25 cellular contexts compared by ENCODE assay signal in the genomic region with DNA sequence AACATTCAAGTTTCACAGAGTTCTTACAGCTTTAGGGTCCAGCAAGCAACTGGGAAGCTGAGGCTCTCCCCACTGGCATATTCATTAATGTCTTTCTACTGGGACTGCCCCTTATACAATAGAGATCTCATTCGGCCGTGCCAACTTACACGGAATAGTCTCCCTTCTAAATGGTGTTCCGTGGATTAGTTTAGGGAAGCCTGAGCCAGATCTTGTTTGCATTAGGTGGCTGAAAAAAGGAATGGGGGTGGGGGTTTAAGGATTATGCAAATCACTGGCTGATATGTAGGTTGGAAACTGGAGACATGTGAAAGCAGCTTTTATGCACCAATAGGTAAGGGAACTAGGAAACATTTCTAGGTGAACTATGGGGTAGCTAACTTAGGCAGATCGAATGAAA.
A peak's percentile ranks its signal among the peaks of the same experiment; 100 is the strongest.
DNase-seq lines count a peak whose midpoint lies in the region; ATAC-seq, FAIRE-seq and TF ChIP-seq lines count a peak whose summit lies in the region.
"Had no signal": no experiment of that assay in that cellular context is flagged by ENCODE, and none has a peak within 500 bp of the region (broad histone marks: within the 10 kb centered on the region; RNA-seq: fewer than 3 reads in every experiment).

No MANE protein-coding gene starts in this region.

- H3K56ac ChIP-seq in H9 (ENCODE audit: insufficient read length, low read depth, low read length) = no peak overlapping the region

- no peak overlapping the region for H3T11ph ChIP-seq in H9 (ENCODE audit: low read length)

- H3K9ac ChIP-seq in H9 (ENCODE audit: extremely low read depth, insufficient read length, low read length) = no peak overlapping the region
- H3K9ac ChIP-seq: BLaER1 had no signal

- H3K18ac ChIP-seq in H9 (ENCODE audit: insufficient read length, low read depth, low read length) = no peak overlapping the region

- H3K79me2 ChIP-seq in H9 (ENCODE audit: insufficient read depth, low read length) = no peaks in the 10 kb centered on the region

- H3K79me1 ChIP-seq in H9 (ENCODE audit: insufficient read depth, low read depth, low read length, poor library complexity, severe bottlenecking) = no peaks in the 10 kb centered on the region

- no peaks in the 10 kb centered on the region for H3K23me2 ChIP-seq in H9 (ENCODE audit: insufficient read length, low read depth, low read length, poor library complexity, severe bottlenecking)

- H3K14ac ChIP-seq in H9 (ENCODE audit: insufficient read depth, low read length) = no peak overlapping the region

- FAIRE-seq in GM12891 (lab: Jason Lieb, UNC) = no peak
- FAIRE-seq: small intestine had no signal

- H3K27me3 ChIP-seq in H9 (ENCODE audit: insufficient read depth, low read length) (no peaks in the 10 kb centered on the region), SJCRH30 (no peaks in the 10 kb centered on the region), left lung (no peaks in the 10 kb centered on the region)
- H3K27me3 ChIP-seq: BLaER1, foreskin keratinocyte, thyroid gland had no signal

- H3K4me3 ChIP-seq in SJCRH30 (no peak overlapping the region), epithelial cell of esophagus (ENCODE audit: low read length) (no peak overlapping the region), left lung (no peak overlapping the region)
- H3K4me3 ChIP-seq: BLaER1, thyroid gland had no signal

- no peaks in the 10 kb centered on the region for H4K20me1 ChIP-seq in H9 (ENCODE audit: control insufficient read depth, insufficient read depth, insufficient read length)
- H4K20me1 ChIP-seq: BLaER1 had no signal

- H3K9me3 ChIP-seq in H9 (ENCODE audit: control insufficient read depth, low read depth, low read length) (no peaks in the 10 kb centered on the region), SJCRH30 (replicated peaks) (no peaks in the 10 kb centered on the region), left lung (no peaks in the 10 kb centered on the region)
- H3K9me3 ChIP-seq: BLaER1, thyroid gland had no signal

- no peaks in the 10 kb centered on the region for H3K36me3 ChIP-seq in SJCRH30
- H3K36me3 ChIP-seq in left lung = no peaks in the 10 kb centered on the region
- H3K36me3 ChIP-seq: BLaER1, thyroid gland had no signal

- peak overlapping the region in 2 of 3 experiments; percentile 2 to 94; a peak in 3 of 7 replicates for H3K27ac Mint-ChIP-seq in H9
- H3K27ac Mint-ChIP-seq: activated CD8-positive, alpha-beta T cell treated with anti-CD3 and anti-CD28 coated beads for 36 hours had no signal

- WGBS in H9 (ENCODE audit: extremely low coverage, insufficient read length, low lambda C conversion rate) = no CpG with 5 or more reads among the region's 5 CpGs

- no peak overlapping the region for H3K4me2 ChIP-seq in H9 (ENCODE audit: insufficient read depth, insufficient read length, low read length)
- H3K4me2 ChIP-seq: BLaER1 had no signal

- no peak overlapping the region for H2BK12ac ChIP-seq in H9 (ENCODE audit: insufficient read length, low read depth, low read length)

- no peak overlapping the region for H4K8ac ChIP-seq in H9 (replicated peaks; ENCODE audit: insufficient read length, low read depth, low read length)

- no peak overlapping the region for H2AK5ac ChIP-seq in H9 (ENCODE audit: insufficient read length, low read length)

- H3K4ac ChIP-seq in H9 (ENCODE audit: low read depth, low read length) = no peak overlapping the region

- intact Hi-C loops in left lung (cut with DNase I) = no loop called here

- no peak overlapping the region for H2BK20ac ChIP-seq in H9 (ENCODE audit: low read depth, low read length, poor library complexity, severe bottlenecking)

- TF ChIP-seq CTCF in H9 (conservative IDR thresholded peaks at IDR 0.05) = no peak
- no peak for TF ChIP-seq CTCF in epithelial cell of esophagus (IDR thresholded peaks at IDR 0.05; ENCODE audit: insufficient read depth, low read depth, low read length, missing control alignments)
- TF ChIP-seq CTCF in left lung (IDR thresholded peaks at IDR 0.05) = no peak

- H3K27ac ChIP-seq in H9 (ENCODE audit: insufficient read length, low read depth, low read length) = no peak overlapping the region
- 0 out of 2 replicates have a peak overlapping the region, but pooled peaks have one; percentile 1 for H3K27ac ChIP-seq in SJCRH30
- no peak overlapping the region for H3K27ac ChIP-seq in left lung
- H3K27ac ChIP-seq: BLaER1, foreskin keratinocyte, thyroid gland had no signal

- H4K91ac ChIP-seq in H9 (ENCODE audit: insufficient read length, low read depth, low read length) = no peak overlapping the region

- H3K4me1 ChIP-seq in H9 (ENCODE audit: insufficient read depth, low read length) (no peaks in the 10 kb centered on the region), SJCRH30 (peaks cover 28% of the 10 kb centered on the region), left lung (no peaks in the 10 kb centered on the region)
- H3K4me1 ChIP-seq: thyroid gland had no signal

- H2AFZ ChIP-seq in H9 (ENCODE audit: low read length) = no peak overlapping the region

- no peak overlapping the region for H2BK5ac ChIP-seq in H9 (ENCODE audit: insufficient read length, low read length)

- H2BK120ac ChIP-seq in H9 (ENCODE audit: low read depth, low read length, poor library complexity, severe bottlenecking) = no peak overlapping the region

- peaks cover 0 to 4% (median 3%) of the 10 kb centered on the region in 3 experiments; a peak in 2 of 7 replicates for H3K36me3 Mint-ChIP-seq in H9 (ENCODE audit: insufficient read depth in 1 of 3, low read depth in 3 of 3)

- ATAC-seq in left lung (no peak), GM21825 (IDR thresholded peaks at IDR 0.05; ENCODE audit: unreplicated experiment) (no peak)
- ATAC-seq: activated CD8-positive, alpha-beta T cell treated with anti-CD3 and anti-CD28 coated beads for 36 hours; foreskin keratinocyte; Right ventricle myocardium inferior had no signal

- H2BK15ac ChIP-seq in H9 (ENCODE audit: low read depth, low read length) = no peak overlapping the region

- no peak overlapping the region for H4K5ac ChIP-seq in H9 (ENCODE audit: insufficient read length, low read depth, low read length)

- no peaks in the 10 kb centered on the region for H3K9me3 Mint-ChIP-seq in H9
- H3K9me3 Mint-ChIP-seq: activated CD8-positive, alpha-beta T cell treated with anti-CD3 and anti-CD28 coated beads for 36 hours had no signal

- H3K4me3 Mint-ChIP-seq in H9 = peak overlapping the region; percentile 6 to 12; a peak in 3 of 5 replicates
- H3K4me3 Mint-ChIP-seq: activated CD8-positive, alpha-beta T cell treated with anti-CD3 and anti-CD28 coated beads for 36 hours had no signal

- peaks cover 28 to 29% of the 10 kb centered on the region in 2 experiments for H3K4me1 Mint-ChIP-seq in H9

- no peak for TF ChIP-seq POLR2A in GM12891 (IDR thresholded peaks at IDR 0.05; ENCODE audit: low read depth, low read length)

- no peaks in the 10 kb centered on the region for H3K27me3 Mint-ChIP-seq in H9 (ENCODE audit: low read depth)
- H3K27me3 Mint-ChIP-seq: activated CD8-positive, alpha-beta T cell treated with anti-CD3 and anti-CD28 coated beads for 36 hours had no signal

- no peak overlapping the region for H3K23ac ChIP-seq in H9 (ENCODE audit: insufficient read length, low read depth, low read length)

- DNase-seq in H9 (no peak), SJCRH30 (peak in 1 of 2 experiments; percentile 34), epithelial cell of esophagus (ENCODE audit: low read depth) (peak; percentile 33), pons (ENCODE audit: low spot score) (peak; percentile 81), GM12891 (ENCODE audit: insufficient read length, low spot score) (no peak), left lung (no peak)
- DNase-seq in activated T-cell treated with anti-CD3 and anti-CD28 coated beads, Interleukin-2, amount 50 U/mL, for 1 hour = no peak
- DNase-seq: ACHN; activated CD4-positive, CD25-positive, alpha-beta regulatory T cell treated with anti-CD3 and anti-CD28 coated beads, Interleukin-2, amount 50 U/mL, for 72 hours; activated CD8-positive, alpha-beta T cell treated with anti-CD3 and anti-CD28 coated beads for 36 hours; activated naive CD4-positive, alpha-beta T cell; activated T-cell treated with anti-CD3 and anti-CD28 coated beads for 4 hours; amniotic stem cell; central memory CD4-positive, alpha-beta T cell; foreskin keratinocyte; GOT3; IMR-90; islet precursor cell; NCI-H510A treated with DMSO at 0.1 percent for 48 hours; small intestine; stimulated activated naive CD4-positive, alpha-beta T cell; thyroid gland had no signal

TF ChIP-seq in GM12891, 5 proteins besides CTCF, POLR2A, EP300 and RAD21:
- TF ChIP-seq SPI1 (IDR thresholded peaks at IDR 0.05; ENCODE audit: low read depth, low read length) (no peak), POU2F2 (IDR thresholded peaks at IDR 0.05; ENCODE audit: low read depth, low read length) (no peak)

Comparison
In these comparisons a context has a peak if more than half of its experiments do, and no peak if none do; other contexts are left out.
1. DNase-seq: peak in epithelial cell of esophagus (single experiment) and pons (single experiment); none in H9 (single experiment), activated T-cell treated with anti-CD3 and anti-CD28 coated beads, Interleukin-2, amount 50 U/mL, for 1 hour (single experiment), GM12891 (single experiment) and left lung (0 of 2).